In the genomic region with DNA sequence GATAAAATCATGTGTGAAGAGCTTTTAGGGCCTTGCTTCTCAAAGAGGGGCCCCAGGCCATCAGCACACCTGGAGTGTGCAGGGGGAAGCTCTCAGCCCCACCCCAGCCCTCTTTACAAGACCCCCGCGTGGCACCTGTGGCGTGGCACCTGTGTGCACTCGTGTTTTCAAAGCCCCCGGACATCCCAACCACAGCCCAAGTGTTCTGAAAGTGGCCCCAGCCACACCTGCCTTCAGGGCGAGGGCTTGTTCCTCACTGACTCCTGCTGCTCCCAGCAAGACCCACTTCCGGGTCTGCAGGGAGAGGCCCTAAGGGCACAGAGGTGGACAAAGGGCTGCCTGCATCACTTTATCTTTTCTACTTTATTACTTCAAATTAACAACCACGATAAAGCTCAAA, we compare ENCODE assay signal across 15 cellular contexts. TPM values are rescaled to one million over a fixed set of nuclear protein-coding genes. Genes with fewer than 3 reads are reported as not detected.
DNase-seq lines count a peak whose midpoint lies in the region; ATAC-seq, FAIRE-seq and TF ChIP-seq lines count a peak whose summit lies in the region.
"Had no signal": no experiment of that assay in that cellular context is flagged by ENCODE, and none has a peak within 500 bp of the region (broad histone marks: within the 10 kb centered on the region; RNA-seq: fewer than 3 reads in every experiment).

No MANE protein-coding gene starts in this region.

- H3K36me3 ChIP-seq in HEK293 (ENCODE audit: control insufficient read depth in 2 of 2, insufficient read depth in 1 of 2, low read length in 2 of 2) (peaks cover 11 to 64% of the 10 kb centered on the region in 2 experiments), OCI-LY7 (ENCODE audit: insufficient read depth, low read length) (peaks cover 57% of the 10 kb centered on the region), gastroesophageal sphincter (peaks cover 0 to 73% of the 10 kb centered on the region in 2 donors), spleen (peaks cover 0 to 60% (median 30%) of the 10 kb centered on the region in 6 donors)

- H3K4me1 ChIP-seq in HEK293 (ENCODE audit: control insufficient read depth, insufficient read depth, low read length) (no peaks in the 10 kb centered on the region), OCI-LY7 (ENCODE audit: insufficient read depth, low read length, poor library complexity, severe bottlenecking) (peaks cover 22% of the 10 kb centered on the region), gastroesophageal sphincter (peaks cover 0 to 32% (median 0%) of the 10 kb centered on the region in 3 donors), spleen (peaks cover 0 to 31% (median 6%) of the 10 kb centered on the region in 6 donors)

- no peak overlapping the region for H2AFZ ChIP-seq in OCI-LY7 (ENCODE audit: low read length)

- H3K9me3 ChIP-seq in HEK293 (ENCODE audit: control insufficient read depth, insufficient read depth, low read depth, low read length) (no peaks in the 10 kb centered on the region), OCI-LY7 (ENCODE audit: low read length) (no peaks in the 10 kb centered on the region), gastroesophageal sphincter (no peaks in the 10 kb centered on the region), spleen (no peaks in the 10 kb centered on the region)
- H3K9me3 ChIP-seq: SK-N-SH had no signal

- no peak for TF ChIP-seq CTCF in HEK293 (tag by site-specific recombination; IDR thresholded peaks at IDR 0.05)
- no peak for TF ChIP-seq CTCF in OCI-LY7 (conservative IDR thresholded peaks at IDR 0.05; ENCODE audit: low read length)
- TF ChIP-seq CTCF in gastroesophageal sphincter (IDR thresholded peaks at IDR 0.05), result no peak
- no peak for TF ChIP-seq CTCF in spleen (IDR thresholded peaks at IDR 0.05 in 8 of 11, conservative IDR thresholded peaks at IDR 0.05 in 3 of 11)
- no peak for TF ChIP-seq CTCF in omental fat pad (IDR thresholded peaks at IDR 0.05)

- no peak overlapping the region for H3K4me3 ChIP-seq in HEK293 (ENCODE audit: low read depth, low read length)
- no peak overlapping the region for H3K4me3 ChIP-seq in OCI-LY7 (ENCODE audit: low read depth, low read length, poor library complexity, severe bottlenecking)
- no peak overlapping the region for H3K4me3 ChIP-seq in gastroesophageal sphincter
- no peak overlapping the region for H3K4me3 ChIP-seq in spleen

- BruUV-seq in OCI-LY7 (replicated peaks; lab: Mats Ljungman, UMichigan), result no TSS peak

- CTCF ChIA-PET in HEK293 (lab: Yijun Ruan, JAX), result interaction anchor here (0.6 kb wide), 1 partner anchor 86 kb away, joined by 3 read pairs; no protein-coding TSS in a partner anchor
- CTCF ChIA-PET in OCI-LY7 (lab: Charles Lee; ENCODE audit: unreplicated experiment), result no interaction called here

- DNase-seq in OCI-LY7 (ENCODE audit: low spot score), result peak; percentile 64
- DNase-seq in spleen, result no peak
- no peak for DNase-seq in GM12891 (ENCODE audit: insufficient read length, low spot score)
- no peak for DNase-seq in omental fat pad (ENCODE audit: low spot score)
- DNase-seq: CD4-positive, alpha-beta memory T cell; DND-41; hypothalamus; mesendoderm; NCI-H82; SK-N-SH; stimulated activated CD8-positive, alpha-beta memory T cell treated with anti-CD3 and anti-CD28 coated beads, Interleukin-4, amount 100 ng/mL, for 48 hours had no signal

- H3K27ac ChIP-seq in HEK293 (ENCODE audit: extremely low read depth, low read depth, low read length) (0 out of 2 replicates have a peak overlapping the region, but pooled peaks have one; percentile 32), OCI-LY7 (ENCODE audit: low read depth, low read length, poor library complexity, severe bottlenecking) (peak overlapping the region; percentile 35), gastroesophageal sphincter (peak overlapping the region in 3 of 4 donors; percentile 12 to 62 (median 35)), spleen (peak overlapping the region; percentile 7 to 74 (median 48))

- ATAC-seq in gastroesophageal sphincter (no peak), HG03457 (IDR thresholded peaks at IDR 0.05; ENCODE audit: unreplicated experiment) (no peak), omental fat pad (ENCODE audit: low FRiP score) (no peak)
- ATAC-seq: activated naive CD4-positive, alpha-beta T cell treated with anti-CD3 and anti-CD28 coated beads, Interleukin-2, amount 50 U/mL, for 72 hours had no signal

- intact Hi-C loops in OCI-LY7 (cut with micrococcal nuclease; ENCODE audit: unreplicated experiment), result no loop called here
- intact Hi-C loops in spleen (cut with DNase I; ENCODE audit: low total_unique reads), result no loop called here

- no peak for TF ChIP-seq EP300 in gastroesophageal sphincter (IDR thresholded peaks at IDR 0.05)

- H3K27me3 ChIP-seq in gastroesophageal sphincter, result no peaks in the 10 kb centered on the region
- no peaks in the 10 kb centered on the region for H3K27me3 ChIP-seq in spleen (replicated peaks in 1 of 7)

- POLR2A ChIA-PET in HEK293 (lab: Yijun Ruan, JAX), result no interaction called here
- POLR2A ChIA-PET in OCI-LY7 (lab: Charles Lee), result interaction anchor here (0.7 kb wide), 1 partner anchor 81 kb away, joined by 3 read pairs; no protein-coding TSS in a partner anchor

- no peaks in the 10 kb centered on the region for H3K9me2 ChIP-seq in OCI-LY7 (ENCODE audit: insufficient read depth, low read length)
- H3K9me2 ChIP-seq: SK-N-SH had no signal

- WGBS in gastroesophageal sphincter (ENCODE audit: low coverage in 1 of 2), 2 donors, result 69 to 100% methylated on average over 1 to 2 of the region's 8 CpGs
- 60 to 78% (median 64%) methylated on average over 8 of the region's 8 CpGs for WGBS in spleen, 5 donors

- H4K20me1 ChIP-seq in OCI-LY7 (ENCODE audit: insufficient read depth, low read length), result no peaks in the 10 kb centered on the region

- no peaks in the 10 kb centered on the region for H3K79me2 ChIP-seq in OCI-LY7 (ENCODE audit: insufficient read depth, low read depth, low read length)

- FAIRE-seq in GM12891 (lab: Jason Lieb, UNC), result no peak

- TF ChIP-seq POLR2A in gastroesophageal sphincter (IDR thresholded peaks at IDR 0.05) (no peak), spleen (IDR thresholded peaks at IDR 0.05) (no peak), GM12891 (IDR thresholded peaks at IDR 0.05; ENCODE audit: low read depth, low read length) (no peak)

- 0 out of 2 replicates have a peak overlapping the region, but pooled peaks have one; percentile 24 for H3K4me2 ChIP-seq in OCI-LY7 (ENCODE audit: low read length)
- H3K4me2 ChIP-seq: SK-N-SH had no signal

TF ChIP-seq in HEK293, 187 proteins besides CTCF, POLR2A, EP300 and RAD21:
- TF ChIP-seq SCRT2 (tag by site-specific recombination; IDR thresholded peaks at IDR 0.05) (peak; percentile 62), GLIS1 (tag by site-specific recombination; IDR thresholded peaks at IDR 0.05) (no peak)
TF ChIP-seq in HEK293: peak in this region for 1.

TF ChIP-seq in GM12891, 5 proteins besides CTCF, POLR2A, EP300 and RAD21:
- TF ChIP-seq PAX5 (IDR thresholded peaks at IDR 0.05; ENCODE audit: insufficient read depth, low read length, severe bottlenecking) (no peak), POLR2AphosphoS5 (IDR thresholded peaks at IDR 0.05; ENCODE audit: low read depth, low read length) (no peak), SPI1 (IDR thresholded peaks at IDR 0.05; ENCODE audit: low read depth, low read length) (no peak)

RNA-seq across cellular contexts. Expression of gene TMEM184B, which starts 17.5 kb away (rescaled TPM):
- total RNA-seq in OCI-LY7 (2014; rRNA removed; shearing (Covaris generic)), result 11.1 and 19.1 TPM in 2 replicates
- total RNA-seq in OCI-LY7 (2022), result 37.8 and 50.2 TPM in 2 replicates
- 100 to 1,000 TPM in 1 of 4 donors, 10 to 100 TPM in 3; 52.0 to 108 (median 64.9) TPM for total RNA-seq in gastroesophageal sphincter
- total RNA-seq in spleen, result 100 to 1,000 TPM in 1 of 7 donors, 10 to 100 TPM in 6; 37.1 to 105 (median 65.6) TPM
- polyA plus RNA-seq in spleen, result 10 to 100 TPM in 1 of 3 donors, 1 to 10 TPM in 2; 5.0 to 18.3 (median 7.9) TPM
- polyA plus RNA-seq in GM12891 (2012; ENCODE audit: low read depth, missing spikeins), result 5.5 TPM
- total RNA-seq in omental fat pad, result 10 to 100 TPM; 41.2 to 86.4 (median 48.6) TPM

RNA-seq across cellular contexts. Expression of gene CSNK1E, which starts 26.9 kb away (rescaled TPM):
- 152 and 182 TPM in 2 replicates for total RNA-seq in OCI-LY7 (2014; rRNA removed; shearing (Covaris generic))
- 203 and 211 TPM in 2 replicates for total RNA-seq in OCI-LY7 (2022)
- total RNA-seq in gastroesophageal sphincter, result 10 to 100 TPM; 70.3 to 90.3 (median 80.0) TPM
- 100 to 1,000 TPM in 5 of 7 donors, 10 to 100 TPM in 2; 59.0 to 157 (median 110) TPM for total RNA-seq in spleen
- 10 to 100 TPM; 32.8 to 73.9 (median 49.0) TPM for polyA plus RNA-seq in spleen
- 37.4 TPM for polyA plus RNA-seq in GM12891 (2012; ENCODE audit: low read depth, missing spikeins)
- 100 to 1,000 TPM in 3 of 4 donors, 10 to 100 TPM in 1; 84.5 to 164 (median 112) TPM for total RNA-seq in omental fat pad
